In genomic region chr20:57351042-57351783, GRCh38 we compare ENCODE assay signal across 1 cellular context.
TF ChIP-seq lines count a peak whose summit lies in the region.

RAE1 (plus strand) TSS chr20:57351255; CDS start chr20:57354039, 2,784 bp downstream.

TF ChIP-seq in GM12878, 131 proteins besides CTCF, POLR2A, EP300 and RAD21 (continued from another document):
- TF ChIP-seq RFX5 (IDR thresholded peaks at IDR 0.05; ENCODE audit: low read depth, low read length) (no peak), BACH1 (IDR thresholded peaks at IDR 0.05; ENCODE audit: borderline replicate concordance) (no peak), E2F4 (IDR thresholded peaks at IDR 0.05; ENCODE audit: low read depth, low read length) (no peak), RELA (IDR thresholded peaks at IDR 0.05; ENCODE audit: borderline replicate concordance, partially characterized antibody) (peak; percentile 33), JUND (IDR thresholded peaks at IDR 0.05; ENCODE audit: low read depth, low read length) (no peak), CBX3 (IDR thresholded peaks at IDR 0.05; ENCODE audit: borderline replicate concordance, low read depth) (no peak), CBX5 (IDR thresholded peaks at IDR 0.05; ENCODE audit: low read depth) (no peak), PAX8 (IDR thresholded peaks at IDR 0.05) (no peak), NFIC (IDR thresholded peaks at IDR 0.05; ENCODE audit: low read depth, low read length) (no peak), CBFB (IDR thresholded peaks at IDR 0.05; ENCODE audit: low read depth) (peak; percentile 74; the same call in 1 of the 2 replicates), BMI1 (IDR thresholded peaks at IDR 0.05; ENCODE audit: borderline replicate concordance) (no peak), WRNIP1 (IDR thresholded peaks at IDR 0.05; ENCODE audit: borderline replicate concordance, low read depth, low read length) (no peak), RBBP5 (conservative IDR thresholded peaks at IDR 0.05) (no peak), BCL11A (IDR thresholded peaks at IDR 0.05; ENCODE audit: low read depth, low read length) (no peak), HDAC6 (IDR thresholded peaks at IDR 0.05; ENCODE audit: unreplicated experiment) (no peak), EGR1 (IDR thresholded peaks at IDR 0.05; ENCODE audit: borderline replicate concordance in 1 of 2, low read depth in 2 of 2, low read length in 2 of 2) (no peak), KLF5 (IDR thresholded peaks at IDR 0.05; ENCODE audit: partially characterized antibody) (peak; percentile 30), USF1 (IDR thresholded peaks at IDR 0.05; ENCODE audit: borderline replicate concordance, extremely low read length, insufficient read depth, low read depth, low read length) (no peak), NBN (IDR thresholded peaks at IDR 0.05) (0 out of 2 replicates have a peak, but pooled peaks have one; percentile 55), CREM (IDR thresholded peaks at IDR 0.05; ENCODE audit: low read depth) (peak; percentile 87), IRF5 (IDR thresholded peaks at IDR 0.05; ENCODE audit: borderline replicate concordance) (no peak), IKZF1 (conservative IDR thresholded peaks at IDR 0.05) (peak; percentile 78), MTA2 (IDR thresholded peaks at IDR 0.05; ENCODE audit: low read depth) (no peak), POU2F2 (IDR thresholded peaks at IDR 0.05; ENCODE audit: borderline replicate concordance, low read depth, low read length) (no peak), MEF2A (IDR thresholded peaks at IDR 0.05; ENCODE audit: insufficient read depth, low read depth, low read length) (no peak), TBL1XR1 (IDR thresholded peaks at IDR 0.05; ENCODE audit: low read depth, low read length) (no peak), SREBF1 (IDR thresholded peaks at IDR 0.05; ENCODE audit: low read length) (no peak), ZNF24 (IDR thresholded peaks at IDR 0.05) (no peak), FOS (IDR thresholded peaks at IDR 0.05; ENCODE audit: borderline replicate concordance, extremely low read depth, insufficient read length) (no peak), CHD1 (IDR thresholded peaks at IDR 0.05; ENCODE audit: low read depth, low read length) (no peak), IRF3 (IDR thresholded peaks at IDR 0.05) (no peak), YY1 (IDR thresholded peaks at IDR 0.05; ENCODE audit: low read depth, low read length) (peak; percentile 88), RB1 (IDR thresholded peaks at IDR 0.05; ENCODE audit: borderline replicate concordance) (peak; percentile 63; the same call in 1 of the 2 replicates), TCF3 (IDR thresholded peaks at IDR 0.05; ENCODE audit: borderline replicate concordance, insufficient read depth, low read depth, low read length) (no peak), ZZZ3 (IDR thresholded peaks at IDR 0.05; ENCODE audit: control insufficient read depth, insufficient read length, low read depth) (no peak), ELK1 (IDR thresholded peaks at IDR 0.05; ENCODE audit: low read depth, low read length) (no peak), ZNF622 (IDR thresholded peaks at IDR 0.05) (no peak), USF2 (IDR thresholded peaks at IDR 0.05; ENCODE audit: borderline replicate concordance, low read depth, low read length) (no peak), SUPT20H (IDR thresholded peaks at IDR 0.05; ENCODE audit: borderline replicate concordance, control insufficient read depth, low read depth, low read length) (no peak), MXI1 (IDR thresholded peaks at IDR 0.05; ENCODE audit: low read depth, low read length) (peak; percentile 58; the same call in 1 of the 2 replicates), HDGF (IDR thresholded peaks at IDR 0.05) (no peak), ZNF592 (IDR thresholded peaks at IDR 0.05) (no peak), FOXM1 (IDR thresholded peaks at IDR 0.05; ENCODE audit: low read depth, low read length) (no peak), CEBPB (IDR thresholded peaks at IDR 0.05; ENCODE audit: borderline replicate concordance in 1 of 2, low read depth in 2 of 2, low read length in 2 of 2) (no peak), SREBF2 (IDR thresholded peaks at IDR 0.05; ENCODE audit: low read length) (no peak), RAD51 (IDR thresholded peaks at IDR 0.05) (no peak), PBX3 (IDR thresholded peaks at IDR 0.05; ENCODE audit: insufficient replicate concordance, low read depth, low read length) (no peak), ZNF274 (IDR thresholded peaks at IDR 0.05; ENCODE audit: insufficient read depth, insufficient read length) (no peak), ATF7 (IDR thresholded peaks at IDR 0.05; ENCODE audit: low read depth) (no peak), MLLT1 (IDR thresholded peaks at IDR 0.05) (peak; percentile 65), SKIL (IDR thresholded peaks at IDR 0.05; ENCODE audit: low read depth, poor library complexity, severe bottlenecking) (no peak)
